26 cellular contexts compared by ENCODE assay signal in genomic region chr10:28822719-28823464, GRCh38.
A peak's percentile ranks its signal among the peaks of the same experiment; 100 is the strongest.
DNase-seq lines count a peak whose midpoint lies in the region; ATAC-seq and TF ChIP-seq lines count a peak whose summit lies in the region.
"Had no signal": no experiment of that assay in that cellular context is flagged by ENCODE, and none has a peak within 500 bp of the region (broad histone marks: within the 10 kb centered on the region; RNA-seq: fewer than 3 reads in every experiment).

No MANE protein-coding gene starts in this region.

- H3K4me3 ChIP-seq in GM23338, result no peak overlapping the region
- H3K4me3 ChIP-seq in fibroblast of villous mesenchyme (ENCODE audit: low read depth, low read length), result no peak overlapping the region
- no peak overlapping the region for H3K4me3 ChIP-seq in trophoblast cell (ENCODE audit: low read depth, low read length)
- H3K4me3 ChIP-seq: coronary artery, heart right ventricle, right atrium auricular region, spleen, testis had no signal

- no peaks in the 10 kb centered on the region for H3F3A ChIP-seq in GM23338 (replicated peaks; ENCODE audit: low read depth)

- no peaks in the 10 kb centered on the region for H3K9me3 Mint-ChIP-seq in GM23338
- H3K9me3 Mint-ChIP-seq: activated naive CD8-positive, alpha-beta T cell treated with anti-CD3 and anti-CD28 coated beads, Interleukin-2, amount 50 U/mL, for 24 hours; stimulated activated naive CD8-positive, alpha-beta T cell treated with anti-CD3 and anti-CD28 coated beads, Interleukin-15, Interleukin-2, amounts not matched to agents 100 ng/mL and 50 ng/mL, for 24 hours had no signal

- no peaks in the 10 kb centered on the region for H3K9me3 ChIP-seq in trophoblast cell (ENCODE audit: insufficient read depth, low read depth, low read length)
- H3K9me3 ChIP-seq: heart right ventricle, right atrium auricular region, spleen, testis had no signal

- H3K27me3 ChIP-seq in GM23338 (ENCODE audit: insufficient read depth), result no peaks in the 10 kb centered on the region
- H3K27me3 ChIP-seq in trophoblast cell (ENCODE audit: insufficient read depth, low read length), result no peaks in the 10 kb centered on the region
- H3K27me3 ChIP-seq: heart right ventricle, right atrium auricular region, spleen, testis had no signal

- H3K4me1 Mint-ChIP-seq in GM23338, result peaks cover 8% of the 10 kb centered on the region; the same call in 2 of the 3 replicates
- H3K4me1 Mint-ChIP-seq: activated naive CD8-positive, alpha-beta T cell treated with anti-CD3 and anti-CD28 coated beads, Interleukin-2, amount 50 U/mL, for 24 hours; B cell; T-cell had no signal

- H2BK5ac ChIP-seq in trophoblast cell (ENCODE audit: low read depth, low read length, poor library complexity), result no peak overlapping the region

- H3K27me3 Mint-ChIP-seq in GM23338 (ENCODE audit: insufficient read depth, low read depth, poor library complexity), result peaks cover 1% of the 10 kb centered on the region

- H3K14ac ChIP-seq in trophoblast cell (ENCODE audit: low read length), result no peak overlapping the region

- no peak overlapping the region for H3K9ac ChIP-seq in trophoblast cell (ENCODE audit: low read length)

- H3K23ac ChIP-seq in trophoblast cell (ENCODE audit: low read length), result no peak overlapping the region

- no peak overlapping the region for H3K4me3 Mint-ChIP-seq in GM23338
- H3K4me3 Mint-ChIP-seq: activated naive CD8-positive, alpha-beta T cell treated with anti-CD3 and anti-CD28 coated beads, Interleukin-2, amount 50 U/mL, for 24 hours; B cell; stimulated activated naive CD8-positive, alpha-beta T cell treated with anti-CD3 and anti-CD28 coated beads, Interleukin-15, Interleukin-2, amounts not matched to agents 100 ng/mL and 50 ng/mL, for 24 hours; T-cell had no signal

- H3K36me3 ChIP-seq in GM23338 (ENCODE audit: insufficient read depth), result no peaks in the 10 kb centered on the region
- no peaks in the 10 kb centered on the region for H3K36me3 ChIP-seq in trophoblast cell (ENCODE audit: control insufficient read depth in 1 of 2, insufficient read depth in 2 of 2, low read length in 2 of 2)
- H3K36me3 ChIP-seq: heart right ventricle, right atrium auricular region, spleen had no signal

- H2BK120ac ChIP-seq in trophoblast cell (ENCODE audit: insufficient read depth, low read length, poor library complexity), result peak overlapping the region; percentile 27

- H2AK5ac ChIP-seq in trophoblast cell (ENCODE audit: low read length), result no peak overlapping the region

- no peaks in the 10 kb centered on the region for H3K79me2 ChIP-seq in GM23338 (replicated peaks; ENCODE audit: insufficient read depth)
- H3K79me2 ChIP-seq in trophoblast cell (ENCODE audit: control insufficient read depth, insufficient read depth, low read length, poor library complexity), result no peaks in the 10 kb centered on the region

- no peak overlapping the region for H3K4me2 ChIP-seq in GM23338
- H3K4me2 ChIP-seq in trophoblast cell (ENCODE audit: low read length), result no peak overlapping the region

- H4K91ac ChIP-seq in trophoblast cell (ENCODE audit: low read depth, low read length), result no peak overlapping the region

- no peak overlapping the region for H4K8ac ChIP-seq in trophoblast cell (ENCODE audit: low read depth, low read length)

- H3K9me2 ChIP-seq in GM23338 (ENCODE audit: insufficient read depth), result no peaks in the 10 kb centered on the region

- H4K12ac ChIP-seq in trophoblast cell (ENCODE audit: low read depth, low read length), result no peak overlapping the region

- peak overlapping the region; percentile 32 for H2BK12ac ChIP-seq in trophoblast cell (ENCODE audit: low read length)

- H3K36me3 Mint-ChIP-seq in GM23338 (ENCODE audit: low read depth), result no peaks in the 10 kb centered on the region
- H3K36me3 Mint-ChIP-seq: T-cell had no signal

- no peak for ATAC-seq in GM23338
- ATAC-seq: activated naive CD8-positive, alpha-beta T cell treated with anti-CD3 and anti-CD28 coated beads, Interleukin-2, amount 50 U/mL, for 24 hours; heart right ventricle; T-cell had no signal

- H4K20me1 ChIP-seq in GM23338 (replicated peaks; ENCODE audit: insufficient read depth), result no peaks in the 10 kb centered on the region

- H3K27ac ChIP-seq in GM23338 (ENCODE audit: low read depth) (no peak overlapping the region), trophoblast cell (ENCODE audit: low read depth, low read length) (no peak overlapping the region)
- H3K27ac ChIP-seq: coronary artery, heart right ventricle, right atrium auricular region, spleen, testis had no signal

- H2AFZ ChIP-seq in GM23338, result peak overlapping the region; percentile 84
- no peak overlapping the region for H2AFZ ChIP-seq in trophoblast cell (ENCODE audit: insufficient read depth, low read length, poor library complexity)

- peaks cover 2% of the 10 kb centered on the region for H3K79me1 ChIP-seq in trophoblast cell (ENCODE audit: low read length)

- no CpG with 5 or more reads among the region's 12 CpGs for WGBS in trophoblast cell (ENCODE audit: extremely low coverage, insufficient coverage, insufficient read length)

- TF ChIP-seq CTCF in GM23338 (conservative IDR thresholded peaks at IDR 0.05; ENCODE audit: low read depth in 2 of 2) (no peak), fibroblast of villous mesenchyme (IDR thresholded peaks at IDR 0.05; ENCODE audit: insufficient read depth, low read depth, low read length) (no peak)

- no peak overlapping the region for H3K18ac ChIP-seq in trophoblast cell (ENCODE audit: low read length)

- H3K27ac Mint-ChIP-seq in GM23338, result no peak overlapping the region
- H3K27ac Mint-ChIP-seq: activated naive CD8-positive, alpha-beta T cell treated with anti-CD3 and anti-CD28 coated beads, Interleukin-2, amount 50 U/mL, for 24 hours; B cell; stimulated activated naive CD8-positive, alpha-beta T cell treated with anti-CD3 and anti-CD28 coated beads, Interleukin-15, Interleukin-2, amounts not matched to agents 100 ng/mL and 50 ng/mL, for 24 hours; T-cell had no signal

- H3K4ac ChIP-seq in trophoblast cell (ENCODE audit: low read depth, low read length), result no peak overlapping the region

- DNase-seq in GM23338 (ENCODE audit: low spot score) (no peak), SK-N-DZ (ENCODE audit: low spot score) (peak; percentile 11), fibroblast of villous mesenchyme (ENCODE audit: low read depth) (peak; percentile 42), trophoblast cell (no peak), cortex of kidney (lab: John Stamatoyannopoulos, UW) (no peak), NCI-H187 (lab: John Stamatoyannopoulos, UW) (no peak), NCI-H1417 treated with DMSO at 0.1 percent for 48 hours (lab: John Stamatoyannopoulos, UW) (no peak)
- DNase-seq: ACHN; activated CD4-positive, alpha-beta T cell treated with anti-CD3 and anti-CD28 coated beads, Interleukin-2, amount 50 U/mL, for 4 hours; activated naive CD4-positive, alpha-beta T cell; activated naive CD8-positive, alpha-beta T cell treated with anti-CD3 and anti-CD28 coated beads, Interleukin-2, amount 50 U/mL, for 24 hours; effector memory CD4-positive, alpha-beta T cell; foreskin fibroblast; H7; heart right ventricle; NCI-H146; NCI-H748 treated with DMSO at 0.1 percent for 48 hours; spleen; stimulated activated CD4-positive, alpha-beta T cell treated with anti-CD3 and anti-CD28 coated beads, Interleukin-2, amount 100 ng/mL, for 24 hours; stimulated activated CD8-positive, alpha-beta memory T cell treated with anti-CD3 and anti-CD28 coated beads, Interleukin-4, amount 100 ng/mL, for 48 hours; T-cell; testis had no signal

- H3K4me1 ChIP-seq in GM23338 (ENCODE audit: insufficient read depth) (peaks cover 10% of the 10 kb centered on the region; the same call in 1 of the 2 replicates), trophoblast cell (ENCODE audit: control insufficient read depth in 1 of 2, insufficient read depth in 2 of 2, low read length in 2 of 2) (peaks cover 0 to 3% of the 10 kb centered on the region in 2 experiments)
- H3K4me1 ChIP-seq: heart right ventricle, right atrium auricular region had no signal

TF ChIP-seq in GM23338, 12 proteins besides CTCF, POLR2A, EP300 and RAD21:
- TF ChIP-seq NANOG (IDR thresholded peaks at IDR 0.05; ENCODE audit: borderline replicate concordance) (no peak), REST (IDR thresholded peaks at IDR 0.05; ENCODE audit: unreplicated experiment) (no peak), EZH2 (IDR thresholded peaks at IDR 0.05; ENCODE audit: low read depth, unreplicated experiment) (no peak), JUNB (IDR thresholded peaks at IDR 0.05; ENCODE audit: unreplicated experiment) (no peak)

Comparison
In these comparisons a context has a peak if more than half of its experiments do, and no peak if none do; other contexts are left out.
1. DNase-seq: peak in SK-N-DZ (single experiment) and fibroblast of villous mesenchyme (single experiment); none in GM23338 (single experiment), trophoblast cell (0 of 2), cortex of kidney (single experiment), NCI-H187 (0 of 2) and NCI-H1417 treated with DMSO at 0.1 percent for 48 hours (single experiment).